ENCODE assay signal across 12 cellular contexts in the genomic region with DNA sequence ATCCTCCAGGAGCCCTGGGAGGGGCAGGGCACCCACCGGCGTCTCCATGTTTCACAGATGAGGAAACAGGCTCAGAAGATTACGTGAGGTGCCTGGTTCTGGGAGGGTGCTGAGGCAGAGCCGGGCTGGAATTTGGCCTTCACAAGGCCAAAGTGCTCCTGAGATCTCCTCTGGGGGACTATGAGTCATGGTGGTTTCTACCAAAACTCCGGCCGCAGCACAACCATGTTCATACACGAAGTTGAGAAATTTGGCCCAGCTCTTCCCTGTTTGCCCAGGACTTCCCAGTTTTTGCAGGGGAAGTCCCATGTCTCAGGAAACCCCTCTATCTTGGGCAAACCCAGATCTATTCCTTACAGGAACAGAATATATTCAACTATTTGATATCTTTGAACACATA.
DNase-seq lines count a peak whose midpoint lies in the region; ATAC-seq and TF ChIP-seq lines count a peak whose summit lies in the region.
"Had no signal": no experiment of that assay in that cellular context is flagged by ENCODE, and none has a peak within 500 bp of the region (broad histone marks: within the 10 kb centered on the region; RNA-seq: fewer than 3 reads in every experiment).

No MANE protein-coding gene starts in this region.

- peak overlapping the region in 1 of 5 donors; percentile 9 for H3K27ac ChIP-seq in stomach
- H3K27ac ChIP-seq: body of pancreas had no signal

- no peaks in the 10 kb centered on the region for H3K27me3 ChIP-seq in adipocyte (replicated peaks; ENCODE audit: control insufficient read depth, insufficient read depth, low read length)
- no peaks in the 10 kb centered on the region for H3K27me3 ChIP-seq in stomach
- H3K27me3 ChIP-seq: body of pancreas had no signal

- H3K4me3 ChIP-seq in adipocyte (ENCODE audit: low read length) (no peak overlapping the region), stomach (no peak overlapping the region)
- H3K4me3 ChIP-seq: body of pancreas had no signal

- no peak for TF ChIP-seq CTCF in stomach (IDR thresholded peaks at IDR 0.05)

- no peak for TF ChIP-seq POLR2A in stomach (IDR thresholded peaks at IDR 0.05)

- peaks cover 36% of the 10 kb centered on the region for H3K4me1 ChIP-seq in adipocyte (ENCODE audit: control insufficient read depth, insufficient read depth, low read length)
- H3K4me1 ChIP-seq in stomach: peaks cover 4 to 15% (median 9%) of the 10 kb centered on the region in 4 donors

- intact Hi-C loops in left cardiac atrium (cut with DNase I) (no loop called here), stomach (cut with DNase I; ENCODE audit: low total_unique reads) (no loop called here)

- H3K9ac ChIP-seq in adipocyte (ENCODE audit: low read length): no peak overlapping the region

- no peak for TF ChIP-seq EP300 in stomach (IDR thresholded peaks at IDR 0.05)

- H3K36me3 ChIP-seq in adipocyte (ENCODE audit: control insufficient read depth, insufficient read depth, low read length, severe bottlenecking) (no peaks in the 10 kb centered on the region), stomach (no peaks in the 10 kb centered on the region)

- DNase-seq in HS-5 (ENCODE audit: low read depth) (peak; percentile 89), adipocyte (ENCODE audit: low read depth) (peak; percentile 62), left cardiac atrium (peak; percentile 66), stomach (peak; percentile 36), NCI-H774 (lab: John Stamatoyannopoulos, UW) (no peak), NCI-H526 treated with DMSO at 0.1 percent for 48 hours (lab: John Stamatoyannopoulos, UW) (no peak), HUDEP-2 (lab: John Stamatoyannopoulos, UW; ENCODE audit: unreplicated experiment in 76 of 76) (no peak)
- DNase-seq in central memory CD4-positive, alpha-beta T cell: no peak
- DNase-seq: activated CD8-positive, alpha-beta T cell treated with anti-CD3 and anti-CD28 coated beads for 36 hours; DND-41; MM.1S had no signal

- WGBS in stomach, 5 donors: 66 to 76% (median 70%) methylated on average over 6 to 7 of the region's 7 CpGs

- no peaks in the 10 kb centered on the region for H3K9me3 ChIP-seq in adipocyte (ENCODE audit: control insufficient read depth, low read length)
- no peaks in the 10 kb centered on the region for H3K9me3 ChIP-seq in stomach
- H3K9me3 ChIP-seq: body of pancreas had no signal

- peak; percentile 55 to 67 for ATAC-seq in left cardiac atrium
- ATAC-seq: activated CD8-positive, alpha-beta T cell treated with anti-CD3 and anti-CD28 coated beads for 36 hours; body of pancreas had no signal

Comparison
In these comparisons a context has a peak if more than half of its experiments do, and no peak if none do; other contexts are left out.
1. DNase-seq: peak in HS-5 (single experiment), adipocyte (single experiment), left cardiac atrium (single experiment) and stomach (single experiment); none in NCI-H774 (single experiment), NCI-H526 treated with DMSO at 0.1 percent for 48 hours (single experiment), central memory CD4-positive, alpha-beta T cell (single experiment) and HUDEP-2 (0 of 76).